19 cellular contexts compared by ENCODE assay signal in genomic region chr14:36346052-36346451, GRCh38.
DNase-seq lines count a peak whose midpoint lies in the region; ATAC-seq lines count a peak whose summit lies in the region.
"Had no signal": no experiment of that assay in that cellular context is flagged by ENCODE, and none has a peak within 500 bp of the region (broad histone marks: within the 10 kb centered on the region; RNA-seq: fewer than 3 reads in every experiment).

No MANE protein-coding gene starts in this region.

- peak; percentile 55 for DNase-seq in COR-L47 (lab: John Stamatoyannopoulos, UW)
- DNase-seq in NCI-H1417 (lab: John Stamatoyannopoulos, UW) = peak; percentile 72 to 97 (median 94)
- DNase-seq in NCI-H2107 (lab: John Stamatoyannopoulos, UW) = peak; percentile 82
- DNase-seq in NCI-H69 (lab: John Stamatoyannopoulos, UW) = peak; percentile 99
- no peak for DNase-seq in MV-4-11 (lab: John Stamatoyannopoulos, UW)
- no peak for DNase-seq in NCI-H1048 (lab: John Stamatoyannopoulos, UW)
- no peak for DNase-seq in LoVo (ENCODE audit: low spot score)
- DNase-seq: activated CD4-positive, alpha-beta memory T cell treated with anti-CD3 and anti-CD28 coated beads, Interleukin-2, amount 10 ng/mL, durations not matched to agents 7 days and 5 days; activated CD4-positive, CD25-positive, alpha-beta regulatory T cell; activated effector memory CD4-positive, alpha-beta T cell treated with anti-CD3 and anti-CD28 coated beads, Interleukin-2, amount 50 U/mL, for 16 hours; activated naive CD8-positive, alpha-beta T cell treated with anti-CD3 and anti-CD28 coated beads, Interleukin-2, amount 50 U/mL, for 24 hours; BE2C; body of pancreas; effector CD4-positive, alpha-beta T cell; erythroblast; NCI-H1694 treated with DMSO at 0.1 percent for 48 hours; T1000 had no signal

- ATAC-seq in GM21786 (IDR thresholded peaks at IDR 0.05; ENCODE audit: unreplicated experiment) = no peak
- ATAC-seq: activated naive CD8-positive, alpha-beta T cell treated with anti-CD3 and anti-CD28 coated beads, Interleukin-2, amount 50 U/mL, for 24 hours; body of pancreas; HepG2 had no signal

Comparison
In these comparisons a context has a peak if more than half of its experiments do, and no peak if none do; other contexts are left out.
1. DNase-seq: peak in COR-L47 (single experiment), NCI-H1417 (3 of 3), NCI-H2107 (single experiment) and NCI-H69 (single experiment); none in MV-4-11 (single experiment), NCI-H1048 (single experiment) and LoVo (single experiment).